Comparison of ENCODE assay signal across 12 cellular contexts in genomic region chr16:20875358-20875656, GRCh38. TPM values are rescaled to one million over a fixed set of nuclear protein-coding genes. Genes with fewer than 3 reads are reported as not detected.
DNase-seq lines count a peak whose midpoint lies in the region; ATAC-seq and TF ChIP-seq lines count a peak whose summit lies in the region.
"Had no signal": no experiment of that assay in that cellular context is flagged by ENCODE, and none has a peak within 500 bp of the region (broad histone marks: within the 10 kb centered on the region; RNA-seq: fewer than 3 reads in every experiment).

No MANE protein-coding gene starts in this region.

- intact Hi-C loops in activated CD4-positive, alpha-beta memory T cell treated with anti-CD3 and anti-CD28 coated beads for 36 hours (cut with micrococcal nuclease), result loop anchor here (2.0 kb wide), 1 partner anchor 69 kb away; the partner anchor contains the start of genes ERI2 and REXO5
- intact Hi-C loops in natural killer cell (cut with micrococcal nuclease), result no loop called here

- POLR2A ChIA-PET in activated CD4-positive, alpha-beta memory T cell treated with anti-CD3 and anti-CD28 coated beads for 36 hours (lab: Charles Lee), result interaction anchor here (1.3 to 2.1 kb wide), 7 partner anchors 9 to 63 kb away, joined by 3 to 10 read pairs (median 4); partner anchors contain the start of genes DCUN1D3 and LYRM1

- in situ Hi-C loops in GM13977 (cut with MboI; ENCODE audit: low pct_unique_long_range_greater_than_20kb, low sequenced_read_pairs, unreplicated experiment), result no loop called here

- CTCF ChIA-PET in activated CD4-positive, alpha-beta memory T cell treated with anti-CD3 and anti-CD28 coated beads for 36 hours (lab: Charles Lee), result interaction anchor here (0.8 to 1.9 kb wide), 6 partner anchors 11 to 209 kb away, joined by 3 to 6 read pairs (median 4); partner anchors contain the start of genes DCUN1D3 and LYRM1

- peak overlapping the region; percentile 17; the same call in 1 of the 2 replicates for H3K4me3 ChIP-seq in GM06990 (replicated peaks; ENCODE audit: low read depth, low read length)
- H3K4me3 ChIP-seq: K562, upper lobe of right lung had no signal

- DNase-seq in GM06990 (ENCODE audit: extremely low read depth, insufficient read length) (no peak), HFFc6 (no peak), natural killer cell (no peak), GM13977 (ENCODE audit: low spot score) (no peak), NCI-H2081 (lab: John Stamatoyannopoulos, UW) (no peak)
- no peak for DNase-seq in activated CD4-positive, alpha-beta memory T cell treated with anti-CD3 and anti-CD28 coated beads for 36 hours
- DNase-seq: C1 segment of cervical spinal cord; effector CD8-positive, alpha-beta T cell; NCI-H187 treated with DMSO at 0.1 percent for 48 hours; upper lobe of right lung had no signal

- no peaks in the 10 kb centered on the region for H3K36me3 ChIP-seq in GM06990 (ENCODE audit: control insufficient read depth, insufficient read depth, low read length)
- H3K36me3 ChIP-seq: upper lobe of right lung had no signal

- no peak overlapping the region for H3K4me3 Mint-ChIP-seq in HFFc6
- H3K4me3 Mint-ChIP-seq in activated CD4-positive, alpha-beta memory T cell treated with anti-CD3 and anti-CD28 coated beads for 36 hours, result no peak overlapping the region
- peak overlapping the region; percentile 35 for H3K4me3 Mint-ChIP-seq in natural killer cell

- H3K9me3 Mint-ChIP-seq in HFFc6 (no peaks in the 10 kb centered on the region), natural killer cell (no peaks in the 10 kb centered on the region)
- H3K9me3 Mint-ChIP-seq in activated CD4-positive, alpha-beta memory T cell treated with anti-CD3 and anti-CD28 coated beads for 36 hours, result no peaks in the 10 kb centered on the region

- H3K27me3 ChIP-seq in GM06990 (replicated peaks; ENCODE audit: control insufficient read depth, insufficient read depth, low read length), result no peaks in the 10 kb centered on the region
- H3K27me3 ChIP-seq: upper lobe of right lung had no signal

- H3K36me3 Mint-ChIP-seq in HFFc6 (ENCODE audit: low read depth) (peaks cover 31% of the 10 kb centered on the region), natural killer cell (no peaks in the 10 kb centered on the region)
- peaks cover 2% of the 10 kb centered on the region for H3K36me3 Mint-ChIP-seq in activated CD4-positive, alpha-beta memory T cell treated with anti-CD3 and anti-CD28 coated beads for 36 hours

- H3K27ac Mint-ChIP-seq in HFFc6 (0 out of 2 replicates have a peak overlapping the region, but pooled peaks have one; percentile 6), natural killer cell (peak overlapping the region; percentile 93)
- peak overlapping the region; percentile 49 for H3K27ac Mint-ChIP-seq in activated CD4-positive, alpha-beta memory T cell treated with anti-CD3 and anti-CD28 coated beads for 36 hours

- H3K27me3 Mint-ChIP-seq in HFFc6 (ENCODE audit: insufficient read depth) (peaks cover 2% of the 10 kb centered on the region; the same call in 1 of the 2 replicates), natural killer cell (ENCODE audit: low read depth in 2 of 2) (no peaks in the 10 kb centered on the region)
- no peaks in the 10 kb centered on the region for H3K27me3 Mint-ChIP-seq in activated CD4-positive, alpha-beta memory T cell treated with anti-CD3 and anti-CD28 coated beads for 36 hours

- ATAC-seq in natural killer cell (no peak), GM19467 (IDR thresholded peaks at IDR 0.05; ENCODE audit: unreplicated experiment) (no peak)
- ATAC-seq: K562, upper lobe of right lung had no signal

- H3K4me1 Mint-ChIP-seq in HFFc6 (ENCODE audit: low read depth), result peaks cover 90% of the 10 kb centered on the region
- peaks cover 54% of the 10 kb centered on the region for H3K4me1 Mint-ChIP-seq in activated CD4-positive, alpha-beta memory T cell treated with anti-CD3 and anti-CD28 coated beads for 36 hours (ENCODE audit: low read depth)
- H3K4me1 Mint-ChIP-seq in natural killer cell, result peaks cover 38 to 46% of the 10 kb centered on the region in 2 donors

- TF ChIP-seq CTCF in GM06990 (IDR thresholded peaks at IDR 0.05; ENCODE audit: insufficient read depth, low read length, poor library complexity, severe bottlenecking) (no peak), HFFc6 (IDR thresholded peaks at IDR 0.05) (no peak), natural killer cell (IDR thresholded peaks at IDR 0.05) (no peak), GM13977 (IDR thresholded peaks at IDR 0.05; ENCODE audit: extremely low read depth, insufficient read depth, missing control alignments) (no peak)

RNA-seq across cellular contexts. Expression of gene DCUN1D3, which starts 24.9 kb away (rescaled TPM):
- total RNA-seq in HFFc6 (2021; fragmentation: NEBNext Ultra II Directional; extraction: Animal tissue kit (Norgen Biotek cat#: 25700)), result 10 to 100 TPM; 29.2 to 41.0 (median 32.1) TPM
- total RNA-seq in activated CD4-positive, alpha-beta memory T cell treated with anti-CD3 and anti-CD28 coated beads for 36 hours, result 1 to 10 TPM; 5.9 TPM
- total RNA-seq in natural killer cell, result 1 to 10 TPM; 5.3 to 9.3 (median 6.1) TPM

RNA-seq across cellular contexts. Expression of gene LYRM1, which starts 25.3 kb away (rescaled TPM):
- 10 to 100 TPM; 22.2 to 28.4 (median 25.8) TPM for total RNA-seq in HFFc6 (2021; fragmentation: NEBNext Ultra II Directional; extraction: Animal tissue kit (Norgen Biotek cat#: 25700))
- total RNA-seq in activated CD4-positive, alpha-beta memory T cell treated with anti-CD3 and anti-CD28 coated beads for 36 hours, result 10 to 100 TPM; 26.5 to 28.0 TPM
- 10 to 100 TPM; 15.3 to 25.7 (median 17.2) TPM for total RNA-seq in natural killer cell

Comparison
In these comparisons a context has a peak if more than half of its experiments do, and no peak if none do; other contexts are left out.
1. H3K27ac Mint-ChIP-seq: peak in every context shown above with its lines; median percentile 93 in natural killer cell; 49 in activated CD4-positive, alpha-beta memory T cell treated with anti-CD3 and anti-CD28 coated beads for 36 hours; 6 in HFFc6.